ENCODE assay signal across 15 cellular contexts in genomic region chr14:89262041-89262440, GRCh38.
"Had no signal": no experiment of that assay in that cellular context is flagged by ENCODE, and none has a peak within 500 bp of the region (broad histone marks: within the 10 kb centered on the region; RNA-seq: fewer than 3 reads in every experiment).

No MANE protein-coding gene starts in this region.

- H3K36me3 ChIP-seq: brain microvascular endothelial cell, left ventricle myocardium inferior had no signal

- H3K27ac ChIP-seq: brain microvascular endothelial cell, hepatocyte, left ventricle myocardium inferior had no signal

- H3K4me3 ChIP-seq: hepatocyte, left ventricle myocardium inferior had no signal

- H3K4me1 Mint-ChIP-seq: activated CD4-positive, alpha-beta memory T cell treated with anti-CD3 and anti-CD28 coated beads, Interleukin-2, amount 10 ng/mL, durations not matched to agents 7 days and 5 days had no signal

- H3K27me3 ChIP-seq: brain microvascular endothelial cell, hepatocyte had no signal

- ATAC-seq: effector memory CD8-positive, alpha-beta T cell; right cardiac atrium; stimulated activated effector memory CD8-positive, alpha-beta T cell treated with anti-CD3 and anti-CD28 coated beads, Interleukin-12 subunit alpha, Interleukin-12 subunit beta, amount 100 ng/mL, for 72 hours had no signal

- H3K9me3 Mint-ChIP-seq: activated CD4-positive, alpha-beta memory T cell treated with anti-CD3 and anti-CD28 coated beads, Interleukin-2, amount 10 ng/mL, durations not matched to agents 7 days and 5 days; dendritic cell treated with granulocyte-macrophage colony-stimulating factor and Interleukin-4, amounts not matched to agents 40 ng/mL and 50 ng/mL, for 4 days; effector memory CD8-positive, alpha-beta T cell; stimulated activated effector memory CD8-positive, alpha-beta T cell treated with anti-CD3 and anti-CD28 coated beads, Interleukin-12 subunit alpha, Interleukin-12 subunit beta, amount 100 ng/mL, for 72 hours had no signal

- DNase-seq: activated CD4-positive, alpha-beta memory T cell treated with anti-CD3 and anti-CD28 coated beads, Interleukin-2, amount 10 ng/mL, durations not matched to agents 7 days and 5 days; activated CD4-positive, alpha-beta T cell treated with anti-CD3 and anti-CD28 coated beads for 1 hour; activated gamma-delta T cell treated with Interleukin-2 at 50 U/mL for 16 hours; brain microvascular endothelial cell; effector memory CD8-positive, alpha-beta T cell; kidney; left ventricle myocardium inferior; mesenchymal stem cell; right cardiac atrium; SIG-M5; small intestine had no signal

- H3K27me3 Mint-ChIP-seq: activated CD4-positive, alpha-beta memory T cell treated with anti-CD3 and anti-CD28 coated beads, Interleukin-2, amount 10 ng/mL, durations not matched to agents 7 days and 5 days; dendritic cell treated with granulocyte-macrophage colony-stimulating factor and Interleukin-4, amounts not matched to agents 40 ng/mL and 50 ng/mL, for 4 days; effector memory CD8-positive, alpha-beta T cell had no signal

- H3K4me3 Mint-ChIP-seq: activated CD4-positive, alpha-beta memory T cell treated with anti-CD3 and anti-CD28 coated beads, Interleukin-2, amount 10 ng/mL, durations not matched to agents 7 days and 5 days; dendritic cell treated with granulocyte-macrophage colony-stimulating factor and Interleukin-4, amounts not matched to agents 40 ng/mL and 50 ng/mL, for 4 days; effector memory CD8-positive, alpha-beta T cell; stimulated activated effector memory CD8-positive, alpha-beta T cell treated with anti-CD3 and anti-CD28 coated beads, Interleukin-12 subunit alpha, Interleukin-12 subunit beta, amount 100 ng/mL, for 72 hours had no signal

- H3K27ac Mint-ChIP-seq: activated CD4-positive, alpha-beta memory T cell treated with anti-CD3 and anti-CD28 coated beads, Interleukin-2, amount 10 ng/mL, durations not matched to agents 7 days and 5 days; progenitor cell of endocrine pancreas; stimulated activated effector memory CD8-positive, alpha-beta T cell treated with anti-CD3 and anti-CD28 coated beads, Interleukin-12 subunit alpha, Interleukin-12 subunit beta, amount 100 ng/mL, for 72 hours had no signal
